ENCODE assay signal across 37 cellular contexts in the genomic region with DNA sequence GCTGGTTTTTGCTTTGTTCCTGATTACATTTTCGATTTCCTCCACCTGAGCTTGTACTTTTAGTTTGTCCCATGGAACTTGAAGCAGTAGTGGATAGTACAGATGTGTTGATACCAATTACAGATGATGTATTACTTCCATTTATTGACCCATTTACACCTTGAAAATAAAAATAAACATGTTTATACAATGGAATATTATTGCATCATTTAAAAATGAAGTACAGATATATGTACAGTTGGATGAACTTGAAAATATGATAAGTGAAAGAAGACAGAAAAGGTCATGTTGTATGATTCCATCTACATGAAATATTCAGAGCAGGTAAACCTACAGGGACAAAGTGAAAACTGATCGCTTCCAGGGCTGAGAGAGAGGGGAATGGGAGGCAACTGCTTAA.
"Had no signal": no experiment of that assay in that cellular context is flagged by ENCODE, and none has a peak within 500 bp of the region (broad histone marks: within the 10 kb centered on the region; RNA-seq: fewer than 3 reads in every experiment).

No MANE protein-coding gene starts in this region.

- DNase-seq: activated B cell treated with CpG ODN at 0.5 μM for 24 hours; activated CD4-positive, alpha-beta memory T cell treated with anti-CD3 and anti-CD28 coated beads, Interleukin-2, amount 10 ng/mL, durations not matched to agents 7 days and 5 days; activated CD4-positive, alpha-beta T cell treated with anti-CD3 and anti-CD28 coated beads for 4 hours; activated CD4-positive, alpha-beta T cell treated with anti-CD3 and anti-CD28 coated beads, Interleukin-2, amount 10 ng/mL, durations not matched to agents 24 days and 14 days; activated CD4-positive, alpha-beta T cell treated with anti-CD3 and anti-CD28 coated beads, Interleukin-2, amount 50 U/mL, for 1 hour; activated CD4-positive, alpha-beta T cell treated with anti-CD3 and anti-CD28 coated beads, Interleukin-2, amount 50 U/mL, for 4 hours; activated CD4-positive, CD25-positive, alpha-beta regulatory T cell treated with anti-CD3 and anti-CD28 coated beads, Interleukin-2, amount 50 U/mL, for 72 hours; activated CD8-positive, alpha-beta memory T cell treated with anti-CD3 and anti-CD28 coated beads for 24 hours; activated CD8-positive, alpha-beta memory T cell treated with anti-CD3 and anti-CD28 coated beads, Interleukin-2, amount 10 ng/mL, durations not matched to agents 7 days and 5 days; activated CD8-positive, alpha-beta memory T cell treated with anti-CD3 and anti-CD28 coated beads, Interleukin-2, amount 50 U/mL, for 48 hours; activated CD8-positive, alpha-beta T cell treated with anti-CD3 and anti-CD28 coated beads, Interleukin-2, amount 10 ng/mL, durations not matched to agents 7 days and 5 days; activated effector memory CD4-positive, alpha-beta T cell treated with Interleukin-2 at 50 U/mL for 16 hours; activated gamma-delta T cell; activated naive CD4-positive, alpha-beta T cell treated with anti-CD3 and anti-CD28 coated beads, Interleukin-2, amount 10 ng/mL, durations not matched to agents 7 days and 5 days; activated naive CD4-positive, alpha-beta T cell treated with Interleukin-2 at 50 U/mL for 16 hours; activated naive CD8-positive, alpha-beta T cell treated with anti-CD3 and anti-CD28 coated beads, Interleukin-2, amount 10 ng/mL, durations not matched to agents 7 days and 5 days; activated naive CD8-positive, alpha-beta T cell treated with anti-CD3 and anti-CD28 coated beads, Interleukin-2, amount 50 U/mL, for 24 hours; activated T-cell treated with anti-CD3 and anti-CD28 coated beads, Interleukin-2, amount 50 U/mL, for 24 hours; activated T-cell treated with anti-CD3 and anti-CD28 coated beads, Interleukin-2, amount 50 U/mL, for 48 hours; amygdala; anterior cingulate cortex; body of pancreas; caudate nucleus; cerebellar nuclear complex; T-helper 1 cell; T-helper 2 cell; T-helper 9 cell had no signal

- H3K27me3 ChIP-seq: ascending aorta, body of pancreas, cardiac muscle cell had no signal

- H3K27me3 Mint-ChIP-seq: activated B cell treated with CpG ODN at 0.5 μM for 24 hours; activated CD4-positive, alpha-beta memory T cell treated with anti-CD3 and anti-CD28 coated beads, Interleukin-2, amount 10 ng/mL, durations not matched to agents 7 days and 5 days; activated CD4-positive, alpha-beta T cell treated with anti-CD3 and anti-CD28 coated beads, Interleukin-2, amount 10 ng/mL, durations not matched to agents 24 days and 14 days; activated CD8-positive, alpha-beta memory T cell treated with anti-CD3 and anti-CD28 coated beads, Interleukin-2, amount 10 ng/mL, durations not matched to agents 7 days and 5 days; activated naive CD4-positive, alpha-beta T cell treated with anti-CD3 and anti-CD28 coated beads, Interleukin-2, amount 10 ng/mL, durations not matched to agents 7 days and 5 days; activated naive CD4-positive, alpha-beta T cell treated with anti-CD3 and anti-CD28 coated beads, Interleukin-2, amount 50 U/mL, for 24 hours; activated naive CD8-positive, alpha-beta T cell; activated naive CD8-positive, alpha-beta T cell treated with anti-CD3 and anti-CD28 coated beads, Interleukin-2, amount 10 ng/mL, durations not matched to agents 7 days and 5 days; activated naive CD8-positive, alpha-beta T cell treated with anti-CD3 and anti-CD28 coated beads, Interleukin-2, amount 50 U/mL, for 24 hours; activated T-cell treated with anti-CD3 and anti-CD28 coated beads, Interleukin-2, amount 50 U/mL, for 24 hours; central memory CD8-positive, alpha-beta T cell had no signal

- H3K9me3 ChIP-seq: ascending aorta, body of pancreas had no signal

- H3K4me3 Mint-ChIP-seq: activated B cell treated with CpG ODN at 0.5 μM for 24 hours; activated CD4-positive, alpha-beta memory T cell treated with anti-CD3 and anti-CD28 coated beads, Interleukin-2, amount 10 ng/mL, durations not matched to agents 7 days and 5 days; activated CD4-positive, alpha-beta T cell treated with anti-CD3 and anti-CD28 coated beads, Interleukin-2, amount 10 ng/mL, durations not matched to agents 24 days and 14 days; activated CD8-positive, alpha-beta memory T cell treated with anti-CD3 and anti-CD28 coated beads, Interleukin-2, amount 10 ng/mL, durations not matched to agents 7 days and 5 days; activated CD8-positive, alpha-beta T cell treated with anti-CD3 and anti-CD28 coated beads, Interleukin-2, amount 10 ng/mL, durations not matched to agents 7 days and 5 days; activated naive CD4-positive, alpha-beta T cell treated with anti-CD3 and anti-CD28 coated beads, Interleukin-2, amount 10 ng/mL, durations not matched to agents 7 days and 5 days; activated naive CD4-positive, alpha-beta T cell treated with anti-CD3 and anti-CD28 coated beads, Interleukin-2, amount 50 U/mL, for 24 hours; activated naive CD8-positive, alpha-beta T cell; activated naive CD8-positive, alpha-beta T cell treated with anti-CD3 and anti-CD28 coated beads, Interleukin-2, amount 10 ng/mL, durations not matched to agents 7 days and 5 days; activated naive CD8-positive, alpha-beta T cell treated with anti-CD3 and anti-CD28 coated beads, Interleukin-2, amount 50 U/mL, for 24 hours; activated T-cell treated with anti-CD3 and anti-CD28 coated beads, Interleukin-2, amount 50 U/mL, for 24 hours; central memory CD8-positive, alpha-beta T cell; T-helper 1 cell treated with Interleukin-12 subunit alpha and Interleukin-12 subunit beta and Interleukin-4 antibody, amounts not matched to agents 30 μg/mL and 1 μg/mL, for 36 hours; T-helper 2 cell treated with Interferon-gamma antibody and Interleukin-4, amounts not matched to agents 5 μg/mL and 100 μg/mL, for 36 hours had no signal

- H3K4me1 ChIP-seq: ascending aorta had no signal

- H3K4me1 Mint-ChIP-seq: activated B cell treated with CpG ODN at 0.5 μM for 24 hours; activated CD4-positive, alpha-beta T cell treated with anti-CD3 and anti-CD28 coated beads, Interleukin-2, amount 10 ng/mL, durations not matched to agents 24 days and 14 days; activated naive CD4-positive, alpha-beta T cell treated with anti-CD3 and anti-CD28 coated beads, Interleukin-2, amount 50 U/mL, for 24 hours; activated naive CD8-positive, alpha-beta T cell treated with anti-CD3 and anti-CD28 coated beads, Interleukin-2, amount 50 U/mL, for 24 hours; central memory CD8-positive, alpha-beta T cell had no signal

- H3K27ac ChIP-seq: ascending aorta, body of pancreas, cardiac muscle cell, VCaP had no signal

- H3K4me3 ChIP-seq: ascending aorta, body of pancreas, cardiac muscle cell had no signal

- H3K36me3 Mint-ChIP-seq: activated naive CD4-positive, alpha-beta T cell treated with anti-CD3 and anti-CD28 coated beads, Interleukin-2, amount 10 ng/mL, durations not matched to agents 7 days and 5 days had no signal

- H3K27ac Mint-ChIP-seq: activated B cell treated with CpG ODN at 0.5 μM for 24 hours; activated CD4-positive, alpha-beta memory T cell treated with anti-CD3 and anti-CD28 coated beads, Interleukin-2, amount 10 ng/mL, durations not matched to agents 7 days and 5 days; activated CD4-positive, alpha-beta T cell treated with anti-CD3 and anti-CD28 coated beads, Interleukin-2, amount 10 ng/mL, durations not matched to agents 24 days and 14 days; activated CD8-positive, alpha-beta memory T cell treated with anti-CD3 and anti-CD28 coated beads, Interleukin-2, amount 10 ng/mL, durations not matched to agents 7 days and 5 days; activated CD8-positive, alpha-beta T cell treated with anti-CD3 and anti-CD28 coated beads, Interleukin-2, amount 10 ng/mL, durations not matched to agents 7 days and 5 days; activated naive CD4-positive, alpha-beta T cell treated with anti-CD3 and anti-CD28 coated beads, Interleukin-2, amount 10 ng/mL, durations not matched to agents 7 days and 5 days; activated naive CD4-positive, alpha-beta T cell treated with anti-CD3 and anti-CD28 coated beads, Interleukin-2, amount 50 U/mL, for 24 hours; activated naive CD8-positive, alpha-beta T cell; activated naive CD8-positive, alpha-beta T cell treated with anti-CD3 and anti-CD28 coated beads, Interleukin-2, amount 10 ng/mL, durations not matched to agents 7 days and 5 days; activated naive CD8-positive, alpha-beta T cell treated with anti-CD3 and anti-CD28 coated beads, Interleukin-2, amount 50 U/mL, for 24 hours; activated T-cell treated with anti-CD3 and anti-CD28 coated beads, Interleukin-2, amount 50 U/mL, for 24 hours; activated T-helper 2 cell treated with anti-CD3 and anti-CD28 coated beads, Interferon-gamma antibody, Interleukin-2, Interleukin-4, amounts not matched to agents 10 μg/mL and 5 μg/mL and 100 μg/mL, durations not matched to agents 14 hours and 24 hours and 36 hours; T-helper 1 cell treated with Interleukin-12 subunit alpha and Interleukin-12 subunit beta and Interleukin-4 antibody, amounts not matched to agents 30 μg/mL and 1 μg/mL, for 36 hours; T-helper 2 cell treated with Interferon-gamma antibody and Interleukin-4, amounts not matched to agents 5 μg/mL and 100 μg/mL, for 36 hours had no signal

- ATAC-seq: activated CD8-positive, alpha-beta memory T cell treated with anti-CD3 and anti-CD28 coated beads, Interleukin-2, amount 10 ng/mL, durations not matched to agents 7 days and 5 days; activated CD8-positive, alpha-beta T cell treated with anti-CD3 and anti-CD28 coated beads, Interleukin-2, amount 10 ng/mL, durations not matched to agents 7 days and 5 days; activated naive CD8-positive, alpha-beta T cell treated with anti-CD3 and anti-CD28 coated beads, Interleukin-2, amount 50 U/mL, for 24 hours; body of pancreas had no signal

- FAIRE-seq: bronchial epithelial cell had no signal

- H3K9me3 Mint-ChIP-seq: activated B cell treated with CpG ODN at 0.5 μM for 24 hours; activated CD4-positive, alpha-beta memory T cell treated with anti-CD3 and anti-CD28 coated beads, Interleukin-2, amount 10 ng/mL, durations not matched to agents 7 days and 5 days; activated CD4-positive, alpha-beta T cell treated with anti-CD3 and anti-CD28 coated beads, Interleukin-2, amount 10 ng/mL, durations not matched to agents 24 days and 14 days; activated naive CD4-positive, alpha-beta T cell treated with anti-CD3 and anti-CD28 coated beads, Interleukin-2, amount 10 ng/mL, durations not matched to agents 7 days and 5 days; activated naive CD8-positive, alpha-beta T cell treated with anti-CD3 and anti-CD28 coated beads, Interleukin-2, amount 50 U/mL, for 24 hours; activated T-cell treated with anti-CD3 and anti-CD28 coated beads, Interleukin-2, amount 50 U/mL, for 24 hours; activated T-helper 2 cell treated with anti-CD3 and anti-CD28 coated beads, Interferon-gamma antibody, Interleukin-2, Interleukin-4, amounts not matched to agents 10 μg/mL and 5 μg/mL and 100 μg/mL, durations not matched to agents 14 hours and 24 hours and 36 hours; T-helper 1 cell treated with Interleukin-12 subunit alpha and Interleukin-12 subunit beta and Interleukin-4 antibody, amounts not matched to agents 30 μg/mL and 1 μg/mL, for 36 hours; T-helper 2 cell treated with Interferon-gamma antibody and Interleukin-4, amounts not matched to agents 5 μg/mL and 100 μg/mL, for 36 hours had no signal
